In genomic region chr5:163503106-163504090, GRCh38 we compare ENCODE assay signal across 8 cellular contexts. TPM values are rescaled to one million over a fixed set of nuclear protein-coding genes. Genes with fewer than 3 reads are reported as not detected.
DNase-seq lines count a peak whose midpoint lies in the region; ATAC-seq and TF ChIP-seq lines count a peak whose summit lies in the region.

No MANE protein-coding gene starts in this region.

- no peaks in the 10 kb centered on the region for H3K79me1 ChIP-seq in H9 (ENCODE audit: insufficient read depth, low read depth, low read length, poor library complexity, severe bottlenecking)
- no peaks in the 10 kb centered on the region for H3K79me1 ChIP-seq in neuronal stem cell (ENCODE audit: low read depth, low read length)

- peak; percentile 47; the same call in 2 of the 3 replicates for TF ChIP-seq CTCF in H9 (conservative IDR thresholded peaks at IDR 0.05)

- H3K9ac ChIP-seq in H9 (ENCODE audit: extremely low read depth, insufficient read length, low read length) (peak overlapping the region; percentile 90), neuronal stem cell (ENCODE audit: low read depth, low read length, poor library complexity) (no peak overlapping the region)

- peak overlapping the region; percentile 91 for H3K18ac ChIP-seq in H9 (ENCODE audit: insufficient read length, low read depth, low read length)
- H3K18ac ChIP-seq in neuronal stem cell (ENCODE audit: low read length) = no peak overlapping the region

- H2BK15ac ChIP-seq in H9 (ENCODE audit: low read depth, low read length) (no peak overlapping the region), neuronal stem cell (ENCODE audit: low read length) (no peak overlapping the region)

- peak overlapping the region; percentile 92 to 100 (median 98) for H3K4me3 Mint-ChIP-seq in CD4-positive, alpha-beta memory T cell
- peak overlapping the region; percentile 79 to 93 for H3K4me3 Mint-ChIP-seq in H9
- H3K4me3 Mint-ChIP-seq in activated naive CD8-positive, alpha-beta T cell = peak overlapping the region; percentile 93

- H4K20me1 ChIP-seq in H9 (ENCODE audit: control insufficient read depth, insufficient read depth, insufficient read length) = no peaks in the 10 kb centered on the region

- H3K14ac ChIP-seq in H9 (ENCODE audit: insufficient read depth, low read length) (peak overlapping the region; percentile 85; the same call in 1 of the 2 replicates), neuronal stem cell (ENCODE audit: low read length) (no peak overlapping the region)

- peaks cover 0 to 20% of the 10 kb centered on the region in 2 donors for H3K36me3 Mint-ChIP-seq in CD4-positive, alpha-beta memory T cell
- peaks cover 0 to 21% (median 0%) of the 10 kb centered on the region in 3 experiments; a peak in 4 of 7 replicates for H3K36me3 Mint-ChIP-seq in H9 (ENCODE audit: insufficient read depth in 1 of 3, low read depth in 3 of 3)
- no peaks in the 10 kb centered on the region for H3K36me3 Mint-ChIP-seq in activated naive CD8-positive, alpha-beta T cell

- peak overlapping the region; percentile 90 for H3K27ac ChIP-seq in CD4-positive, alpha-beta memory T cell (ENCODE audit: low read depth, low read length)
- peak overlapping the region; percentile 98 for H3K27ac ChIP-seq in H9 (ENCODE audit: insufficient read length, low read depth, low read length)
- H3K27ac ChIP-seq in neuronal stem cell (replicated peaks; ENCODE audit: low read length) = peak overlapping the region; percentile 87

- H2BK5ac ChIP-seq in H9 (ENCODE audit: insufficient read length, low read length) (peak overlapping the region; percentile 79), neuronal stem cell (ENCODE audit: low read length) (no peak overlapping the region)

- peak overlapping the region; percentile 46 for H4K5ac ChIP-seq in H9 (ENCODE audit: insufficient read length, low read depth, low read length)

- CTCF ChIA-PET in CD4-positive, alpha-beta memory T cell (lab: Charles Lee; ENCODE audit: partially characterized antibody) = interaction anchor here (0.6 to 5.1 kb wide), 14 partner anchors 12 to 99 kb away, joined by 3 to 63 read pairs (median 6); partner anchors contain the start of genes CCNG1, HMMR and NUDCD2

- H2BK12ac ChIP-seq in H9 (ENCODE audit: insufficient read length, low read depth, low read length) (no peak overlapping the region), neuronal stem cell (ENCODE audit: low read length) (no peak overlapping the region)

- H3K4me1 Mint-ChIP-seq in CD4-positive, alpha-beta memory T cell = peaks cover 21 to 49% (median 29%) of the 10 kb centered on the region in 4 donors
- peaks cover 29 to 32% of the 10 kb centered on the region in 2 experiments for H3K4me1 Mint-ChIP-seq in H9
- H3K4me1 Mint-ChIP-seq in activated naive CD8-positive, alpha-beta T cell (ENCODE audit: low read depth) = peaks cover 41% of the 10 kb centered on the region

- no peak for ATAC-seq in HG02588 (IDR thresholded peaks at IDR 0.05; ENCODE audit: unreplicated experiment)

- peak overlapping the region; percentile 85 for H2BK120ac ChIP-seq in H9 (ENCODE audit: low read depth, low read length, poor library complexity, severe bottlenecking)
- H2BK120ac ChIP-seq in neuronal stem cell (ENCODE audit: low read depth, low read length) = no peak overlapping the region

- H2BK20ac ChIP-seq in H9 (ENCODE audit: low read depth, low read length, poor library complexity, severe bottlenecking) = no peak overlapping the region

- intact Hi-C loops in CD4-positive, alpha-beta memory T cell (cut with micrococcal nuclease) = loop anchor here (1.0 kb wide), 1 partner anchor 30 kb away; no protein-coding TSS in a partner anchor

- no peaks in the 10 kb centered on the region for H3K36me3 ChIP-seq in CD4-positive, alpha-beta memory T cell (ENCODE audit: insufficient read depth, low read length)
- peaks cover 0 to 3% of the 10 kb centered on the region in 2 donors for H3K36me3 ChIP-seq in neuronal stem cell (replicated peaks in 1 of 2; ENCODE audit: control insufficient read depth in 2 of 2, insufficient read depth in 2 of 2, low read length in 2 of 2)

- H3K4me1 ChIP-seq in CD4-positive, alpha-beta memory T cell (ENCODE audit: insufficient read depth, low read length) = peaks cover 22% of the 10 kb centered on the region
- no peaks in the 10 kb centered on the region for H3K4me1 ChIP-seq in H9 (ENCODE audit: insufficient read depth, low read length)
- H3K4me1 ChIP-seq in neuronal stem cell (ENCODE audit: control insufficient read depth in 2 of 2, insufficient read depth in 1 of 2, low read depth in 1 of 2, low read length in 2 of 2) = peaks cover 3 to 16% of the 10 kb centered on the region in 2 donors

- no peaks in the 10 kb centered on the region for H3K27me3 Mint-ChIP-seq in CD4-positive, alpha-beta memory T cell
- no peaks in the 10 kb centered on the region for H3K27me3 Mint-ChIP-seq in H9 (ENCODE audit: low read depth)
- H3K27me3 Mint-ChIP-seq in activated naive CD8-positive, alpha-beta T cell = no peaks in the 10 kb centered on the region

- peak overlapping the region; percentile 97 to 100 (median 99) for H3K27ac Mint-ChIP-seq in CD4-positive, alpha-beta memory T cell
- H3K27ac Mint-ChIP-seq in H9 = peak overlapping the region; percentile 94 to 99 (median 99)
- peak overlapping the region; percentile 99 for H3K27ac Mint-ChIP-seq in activated naive CD8-positive, alpha-beta T cell

- no peak overlapping the region for H3T11ph ChIP-seq in H9 (ENCODE audit: low read length)

- peaks cover 12% of the 10 kb centered on the region for H3K23me2 ChIP-seq in H9 (ENCODE audit: insufficient read length, low read depth, low read length, poor library complexity, severe bottlenecking)

- H4K91ac ChIP-seq in H9 (ENCODE audit: insufficient read length, low read depth, low read length) (no peak overlapping the region), neuronal stem cell (ENCODE audit: low read depth, low read length, poor library complexity) (no peak overlapping the region)

- no CpG with 5 or more reads among the region's 18 CpGs for WGBS in H9 (ENCODE audit: extremely low coverage, insufficient read length, low lambda C conversion rate)
- WGBS in neuronal stem cell (ENCODE audit: extremely low coverage in 2 of 2, insufficient read length in 2 of 2, insufficient replicate concordance in 1 of 2), 2 donors = no CpG with 5 or more reads among the region's 18 CpGs

- H2AK5ac ChIP-seq in H9 (ENCODE audit: insufficient read length, low read length) = no peak overlapping the region
- H2AK5ac ChIP-seq in neuronal stem cell (ENCODE audit: low read depth, low read length) = no peak overlapping the region

- peak; percentile 33 to 39 (median 37) for DNase-seq in CD4-positive, alpha-beta memory T cell
- DNase-seq in H9 (peak; percentile 89), OCI-M1 (lab: John Stamatoyannopoulos, UW) (peak; percentile 92), globus pallidus (ENCODE audit: low spot score) (peak; percentile 72), neuronal stem cell (ENCODE audit: low spot score) (peak; percentile 48), NCI-H345 treated with DMSO at 0.1 percent for 48 hours (lab: John Stamatoyannopoulos, UW; ENCODE audit: unreplicated experiment) (no peak)

- H3K4me2 ChIP-seq in H9 (ENCODE audit: insufficient read depth, insufficient read length, low read length) (peak overlapping the region; percentile 79), neuronal stem cell (ENCODE audit: insufficient read depth, low read length, poor library complexity, severe bottlenecking) (peak overlapping the region; percentile 45)

- H4K8ac ChIP-seq in H9 (replicated peaks; ENCODE audit: insufficient read length, low read depth, low read length) (no peak overlapping the region), neuronal stem cell (ENCODE audit: low read depth, low read length) (no peak overlapping the region)

- no peaks in the 10 kb centered on the region for H3K27me3 ChIP-seq in CD4-positive, alpha-beta memory T cell (ENCODE audit: insufficient read depth, low read length)
- no peaks in the 10 kb centered on the region for H3K27me3 ChIP-seq in H9 (ENCODE audit: insufficient read depth, low read length)
- no peaks in the 10 kb centered on the region for H3K27me3 ChIP-seq in neuronal stem cell (ENCODE audit: control insufficient read depth in 3 of 3, insufficient read depth in 3 of 3, low read depth in 1 of 3, low read length in 3 of 3)

- H3K23ac ChIP-seq in H9 (ENCODE audit: insufficient read length, low read depth, low read length) = peak overlapping the region; percentile 44
- no peak overlapping the region for H3K23ac ChIP-seq in neuronal stem cell (ENCODE audit: low read depth, low read length, poor library complexity)

- POLR2A ChIA-PET in CD4-positive, alpha-beta memory T cell (lab: Charles Lee; ENCODE audit: partially characterized antibody) = interaction anchor here (1.1 to 9.9 kb wide), 7 partner anchors 10 to 66 kb away, joined by 3 to 257 read pairs (median 17); partner anchors contain the start of genes CCNG1, HMMR and NUDCD2

- H3K9me3 ChIP-seq in CD4-positive, alpha-beta memory T cell (ENCODE audit: control insufficient read depth in 1 of 2, low read length in 2 of 2) = no peaks in the 10 kb centered on the region
- H3K9me3 ChIP-seq in H9 (ENCODE audit: control insufficient read depth, low read depth, low read length) (no peaks in the 10 kb centered on the region), neuronal stem cell (replicated peaks in 1 of 2; ENCODE audit: control insufficient read depth in 2 of 2, insufficient read depth in 1 of 2, low read depth in 1 of 2, low read length in 2 of 2) (no peaks in the 10 kb centered on the region)

- H3K79me2 ChIP-seq in H9 (ENCODE audit: insufficient read depth, low read length) = peaks cover 29% of the 10 kb centered on the region

- peak overlapping the region; percentile 79 for H3K56ac ChIP-seq in H9 (ENCODE audit: insufficient read length, low read depth, low read length)

- no peaks in the 10 kb centered on the region for H3K9me3 Mint-ChIP-seq in CD4-positive, alpha-beta memory T cell
- H3K9me3 Mint-ChIP-seq in H9 = no peaks in the 10 kb centered on the region; a peak in 1 of 5 replicates
- H3K9me3 Mint-ChIP-seq in activated naive CD8-positive, alpha-beta T cell (ENCODE audit: low read depth) = no peaks in the 10 kb centered on the region

- H3K4ac ChIP-seq in H9 (ENCODE audit: low read depth, low read length) = no peak overlapping the region
- H3K4ac ChIP-seq in neuronal stem cell (ENCODE audit: low read length) = no peak overlapping the region

- peak overlapping the region; percentile 70 to 75 for H3K4me3 ChIP-seq in CD4-positive, alpha-beta memory T cell (ENCODE audit: low read length in 2 of 2)
- H3K4me3 ChIP-seq in neuronal stem cell (ENCODE audit: low read length in 2 of 2) = peak overlapping the region; percentile 13 to 63

- no peak overlapping the region for H2AFZ ChIP-seq in H9 (ENCODE audit: low read length)
- H2AFZ ChIP-seq in neuronal stem cell (ENCODE audit: low read length) = peak overlapping the region; percentile 74

RNA-seq across cellular contexts. Expression of gene MAT2B, which starts 2.0 kb away (rescaled TPM):
- 100 to 1,000 TPM; 150 to 157 TPM for total RNA-seq in CD4-positive, alpha-beta memory T cell
- 100 to 1,000 TPM; 282 to 420 TPM for polyA plus RNA-seq in CD4-positive, alpha-beta memory T cell
- 48.4 and 49.1 TPM in 2 replicates for total RNA-seq in H9 (2021)
- polyA plus RNA-seq in neuronal stem cell (2013, experiment 1 of 2) = 51.7 TPM
- polyA plus RNA-seq in neuronal stem cell (2013, experiment 2 of 2) = 51.0 TPM

RNA-seq across cellular contexts. Expression of gene HMMR, which starts 43.0 kb away (rescaled TPM):
- total RNA-seq in CD4-positive, alpha-beta memory T cell = under 1 TPM; 0.11 to 0.15 TPM
- polyA plus RNA-seq in CD4-positive, alpha-beta memory T cell = under 1 TPM in 1 of 2 donors, not detected in 1; 0.42 TPM
- 36.2 and 37.9 TPM in 2 replicates for total RNA-seq in H9 (2021)
- polyA plus RNA-seq in neuronal stem cell (2013, experiment 1 of 2) = 82.4 TPM
- 76.0 TPM for polyA plus RNA-seq in neuronal stem cell (2013, experiment 2 of 2)

RNA-seq across cellular contexts. Expression of gene NUDCD2, which starts 43.5 kb away (rescaled TPM):
- 10 to 100 TPM; 26.0 to 26.4 TPM for total RNA-seq in CD4-positive, alpha-beta memory T cell
- 10 to 100 TPM; 61.5 to 62.0 TPM for polyA plus RNA-seq in CD4-positive, alpha-beta memory T cell
- total RNA-seq in H9 (2021) = 42.2 and 45.6 TPM in 2 replicates
- polyA plus RNA-seq in neuronal stem cell (2013, experiment 1 of 2) = 48.5 TPM
- polyA plus RNA-seq in neuronal stem cell (2013, experiment 2 of 2) = 48.3 TPM

Comparison
In these comparisons a context has a peak if more than half of its experiments do, and no peak if none do; other contexts are left out.
1. RNA of gene HMMR, which starts 43.0 kb away (total RNA-seq): 36.2 to 37.9 TPM in H9; 0.11 to 0.15 TPM in CD4-positive, alpha-beta memory T cell; every median in the first group is over 10 times any median in the second.
2. Peak in every context shown above with its lines, with median percentiles within 50 percentile points of each other: H3K27ac ChIP-seq, H3K27ac Mint-ChIP-seq and H3K4me3 Mint-ChIP-seq.